Comparison of ENCODE assay signal across 17 cellular contexts in genomic region chr4:74522251-74522991, GRCh38.
A peak's percentile ranks its signal among the peaks of the same experiment; 100 is the strongest.
DNase-seq lines count a peak whose midpoint lies in the region; ATAC-seq and TF ChIP-seq lines count a peak whose summit lies in the region.
"Had no signal": no experiment of that assay in that cellular context is flagged by ENCODE, and none has a peak within 500 bp of the region (broad histone marks: within the 10 kb centered on the region; RNA-seq: fewer than 3 reads in every experiment).

No MANE protein-coding gene starts in this region.

- no peak overlapping the region for H2BK12ac ChIP-seq in neuronal stem cell (ENCODE audit: low read length)

- no peak overlapping the region for H3K14ac ChIP-seq in neuronal stem cell (ENCODE audit: low read length)

- no peak overlapping the region for H4K91ac ChIP-seq in neuronal stem cell (ENCODE audit: low read depth, low read length, poor library complexity)

- no peak for ATAC-seq in CD8-positive, alpha-beta T cell
- ATAC-seq: GM23338, Right ventricle myocardium inferior had no signal

- H3K27ac Mint-ChIP-seq in CD8-positive, alpha-beta T cell: no peak overlapping the region
- H3K27ac Mint-ChIP-seq in HFFc6: peak overlapping the region; percentile 69
- H3K27ac Mint-ChIP-seq: CD14-positive monocyte, GM23338 had no signal

- no peak overlapping the region for H2BK15ac ChIP-seq in neuronal stem cell (ENCODE audit: low read length)

- H4K8ac ChIP-seq in neuronal stem cell (ENCODE audit: low read depth, low read length): no peak overlapping the region

- no peaks in the 10 kb centered on the region for H3K9me3 ChIP-seq in CD8-positive, alpha-beta T cell (ENCODE audit: low read length)
- H3K9me3 ChIP-seq in neuronal stem cell (replicated peaks in 1 of 2; ENCODE audit: control insufficient read depth in 2 of 2, insufficient read depth in 1 of 2, low read depth in 1 of 2, low read length in 2 of 2) (no peaks in the 10 kb centered on the region), prostate gland (no peaks in the 10 kb centered on the region)

- no peak overlapping the region for H2BK5ac ChIP-seq in neuronal stem cell (ENCODE audit: low read length)

- no peaks in the 10 kb centered on the region for H3K27me3 Mint-ChIP-seq in CD8-positive, alpha-beta T cell (ENCODE audit: low read depth)
- no peaks in the 10 kb centered on the region for H3K27me3 Mint-ChIP-seq in HFFc6 (ENCODE audit: insufficient read depth)

- no peak overlapping the region for H3K9ac ChIP-seq in neuronal stem cell (ENCODE audit: low read depth, low read length, poor library complexity)
- H3K9ac ChIP-seq: KMS-11 had no signal

- H3K4ac ChIP-seq in neuronal stem cell (ENCODE audit: low read length): no peak overlapping the region

- H3K23ac ChIP-seq in neuronal stem cell (ENCODE audit: low read depth, low read length, poor library complexity): no peak overlapping the region

- no peak overlapping the region for H3K4me3 Mint-ChIP-seq in CD8-positive, alpha-beta T cell
- peak overlapping the region; percentile 17; the same call in 1 of the 2 replicates for H3K4me3 Mint-ChIP-seq in HFFc6
- H3K4me3 Mint-ChIP-seq: CD14-positive monocyte, GM23338 had no signal

- H3K36me3 Mint-ChIP-seq in CD8-positive, alpha-beta T cell: no peaks in the 10 kb centered on the region
- H3K36me3 Mint-ChIP-seq in HFFc6 (ENCODE audit: low read depth): no peaks in the 10 kb centered on the region
- H3K36me3 Mint-ChIP-seq: CD14-positive monocyte had no signal

- H3K9me3 Mint-ChIP-seq in CD8-positive, alpha-beta T cell: no peaks in the 10 kb centered on the region
- H3K9me3 Mint-ChIP-seq in HFFc6: no peaks in the 10 kb centered on the region
- H3K9me3 Mint-ChIP-seq: GM23338 had no signal

- in situ Hi-C loops in astrocyte of the spinal cord (cut with HindIII; ENCODE audit: low sequenced_read_pairs): no loop called here

- H3K4me3 ChIP-seq in CD8-positive, alpha-beta T cell (ENCODE audit: low read depth, low read length): no peak overlapping the region
- H3K4me3 ChIP-seq in astrocyte of the spinal cord (ENCODE audit: low read depth, low read length) (no peak overlapping the region), neuronal stem cell (ENCODE audit: low read length in 2 of 2) (no peak overlapping the region), prostate gland (no peak overlapping the region)
- H3K4me3 ChIP-seq: GM23338 had no signal

- H2AK5ac ChIP-seq in neuronal stem cell (ENCODE audit: low read depth, low read length): no peak overlapping the region

- intact Hi-C loops in CD8-positive, alpha-beta T cell (cut with DNase I, micrococcal nuclease): no loop called here
- intact Hi-C loops in prostate gland (cut with DNase I): no loop called here

- H3K4me1 Mint-ChIP-seq in CD8-positive, alpha-beta T cell (ENCODE audit: low read depth): no peaks in the 10 kb centered on the region
- peaks cover 46% of the 10 kb centered on the region for H3K4me1 Mint-ChIP-seq in HFFc6 (ENCODE audit: low read depth)
- H3K4me1 Mint-ChIP-seq: CD14-positive monocyte, GM23338 had no signal

- H3K18ac ChIP-seq in neuronal stem cell (ENCODE audit: low read length): no peak overlapping the region

- peak; percentile 4 for TF ChIP-seq CTCF in CD8-positive, alpha-beta T cell (IDR thresholded peaks at IDR 0.05)
- TF ChIP-seq CTCF in HFFc6 (IDR thresholded peaks at IDR 0.05): no peak
- no peak for TF ChIP-seq CTCF in astrocyte of the spinal cord (IDR thresholded peaks at IDR 0.05; ENCODE audit: low read depth, low read length)
- TF ChIP-seq CTCF in prostate gland (IDR thresholded peaks at IDR 0.05): no peak

- POLR2A ChIA-PET in CD8-positive, alpha-beta T cell (lab: Charles Lee): no interaction called here

- H3K27me3 ChIP-seq in CD8-positive, alpha-beta T cell (ENCODE audit: insufficient read depth, low read length): no peaks in the 10 kb centered on the region
- H3K27me3 ChIP-seq in neuronal stem cell (ENCODE audit: control insufficient read depth in 3 of 3, insufficient read depth in 3 of 3, low read depth in 1 of 3, low read length in 3 of 3) (no peaks in the 10 kb centered on the region), prostate gland (replicated peaks; ENCODE audit: insufficient read depth) (no peaks in the 10 kb centered on the region)

- no peak for DNase-seq in CD8-positive, alpha-beta T cell
- DNase-seq in HFFc6: peak; percentile 23
- peak; percentile 34 for DNase-seq in astrocyte of the spinal cord (ENCODE audit: low read depth, low spot score)
- peak; percentile 82 for DNase-seq in iris pigment epithelial cell (ENCODE audit: low read depth)
- no peak for DNase-seq in DMS 273 (lab: John Stamatoyannopoulos, UW; ENCODE audit: unreplicated experiment)
- DNase-seq in T1000 (lab: John Stamatoyannopoulos, UW): no peak
- DNase-seq in neuronal stem cell (ENCODE audit: low spot score): no peak
- no peak for DNase-seq in prostate gland (ENCODE audit: low spot score)
- DNase-seq: MV-4-11, NCI-H1694, NCI-H2081 treated with DMSO at 0.1 percent for 48 hours, NCI-H446, NCI-H526 treated with DMSO at 0.1 percent for 48 hours had no signal

- WGBS in neuronal stem cell (ENCODE audit: extremely low coverage in 2 of 2, insufficient read length in 2 of 2, insufficient replicate concordance in 1 of 2), 2 donors: no CpG with 5 or more reads among the region's 3 CpGs
- 85% methylated on average over 3 of the region's 3 CpGs for WGBS in prostate gland

- H2AFZ ChIP-seq in neuronal stem cell (ENCODE audit: low read length): no peak overlapping the region
- H2AFZ ChIP-seq: GM23338 had no signal

- no peak for TF ChIP-seq POLR2A in prostate gland (IDR thresholded peaks at IDR 0.05)

- H3K27ac ChIP-seq in CD8-positive, alpha-beta T cell (ENCODE audit: low read depth, low read length): no peak overlapping the region
- no peak overlapping the region for H3K27ac ChIP-seq in neuronal stem cell (replicated peaks; ENCODE audit: low read length)
- no peak overlapping the region for H3K27ac ChIP-seq in prostate gland
- H3K27ac ChIP-seq: KMS-11 had no signal

- no peaks in the 10 kb centered on the region for H3K79me1 ChIP-seq in neuronal stem cell (ENCODE audit: low read depth, low read length)

- H3K4me2 ChIP-seq in neuronal stem cell (ENCODE audit: insufficient read depth, low read length, poor library complexity, severe bottlenecking): no peak overlapping the region
- H3K4me2 ChIP-seq: GM23338, KMS-11 had no signal

- H3K4me1 ChIP-seq in CD8-positive, alpha-beta T cell (ENCODE audit: insufficient read depth, low read length): no peaks in the 10 kb centered on the region
- H3K4me1 ChIP-seq in neuronal stem cell (ENCODE audit: control insufficient read depth in 2 of 2, insufficient read depth in 1 of 2, low read depth in 1 of 2, low read length in 2 of 2) (no peaks in the 10 kb centered on the region), prostate gland (replicated peaks) (no peaks in the 10 kb centered on the region)

- no peaks in the 10 kb centered on the region for H3K36me3 ChIP-seq in CD8-positive, alpha-beta T cell (ENCODE audit: insufficient read depth, low read length)
- H3K36me3 ChIP-seq in neuronal stem cell (replicated peaks in 1 of 2; ENCODE audit: control insufficient read depth in 2 of 2, insufficient read depth in 2 of 2, low read length in 2 of 2): no peaks in the 10 kb centered on the region
- H3K36me3 ChIP-seq in prostate gland: no peaks in the 10 kb centered on the region

- H2BK120ac ChIP-seq in neuronal stem cell (ENCODE audit: low read depth, low read length): no peak overlapping the region

- CTCF ChIA-PET in CD8-positive, alpha-beta T cell (lab: Charles Lee): interaction anchor here (1.5 kb wide), 1 partner anchor 9 kb away, joined by 4 read pairs; no protein-coding TSS in a partner anchor

Comparison
In these comparisons a context has a peak if more than half of its experiments do, and no peak if none do; other contexts are left out.
1. DNase-seq: peak in HFFc6 (single experiment), astrocyte of the spinal cord (single experiment) and iris pigment epithelial cell (single experiment); none in CD8-positive, alpha-beta T cell (0 of 7), DMS 273 (single experiment), T1000 (single experiment), neuronal stem cell (single experiment) and prostate gland (single experiment).